1 cellular context compared by ENCODE assay signal in genomic region chr3:51671090-51672082, GRCh38.
A peak's percentile ranks its signal among the peaks of the same experiment; 100 is the strongest.
TF ChIP-seq lines count a peak whose summit lies in the region.

TSS of gene TEX264 (plus strand) at chr3:51671252. CDS start at chr3:51674305, 3,053 bp downstream.

TF ChIP-seq in HepG2, 621 proteins besides CTCF, POLR2A, EP300 and RAD21 (continued from another document and continues in another):
- TF ChIP-seq ZNF318 (CRISPR knock-in tag; IDR thresholded peaks at IDR 0.05) = no peak
- no peak for TF ChIP-seq PAWR (CRISPR knock-in tag; IDR thresholded peaks at IDR 0.05; ENCODE audit: borderline replicate concordance)
- TF ChIP-seq REL (CRISPR knock-in tag; conservative IDR thresholded peaks at IDR 0.05) = no peak
- TF ChIP-seq HMG20A (CRISPR knock-in tag; IDR thresholded peaks at IDR 0.05; ENCODE audit: borderline replicate concordance) = 0 out of 2 replicates have a peak, but pooled peaks have one; percentile 14
- TF ChIP-seq ZNF263 (CRISPR knock-in tag; IDR thresholded peaks at IDR 0.05) = peak; percentile 25; the same call in 1 of the 2 replicates
- peak; percentile 41; the same call in 1 of the 2 replicates for TF ChIP-seq FOXJ3 (CRISPR knock-in tag; IDR thresholded peaks at IDR 0.05; ENCODE audit: borderline replicate concordance)
- TF ChIP-seq TBX2 (CRISPR knock-in tag; IDR thresholded peaks at IDR 0.05; ENCODE audit: borderline replicate concordance) = no peak
- peak; percentile 62 for TF ChIP-seq TAF1 (CRISPR knock-in tag; IDR thresholded peaks at IDR 0.05)
- no peak; the same call in 1 of the 2 replicates for TF ChIP-seq ZSCAN22 (CRISPR knock-in tag; IDR thresholded peaks at IDR 0.05)
- peak; percentile 38 for TF ChIP-seq HIC2 (CRISPR knock-in tag; IDR thresholded peaks at IDR 0.05; ENCODE audit: low read depth)
- peak; percentile 86; the same call in 1 of the 2 replicates for TF ChIP-seq ZNF350 (CRISPR knock-in tag; IDR thresholded peaks at IDR 0.05; ENCODE audit: borderline replicate concordance, low read depth)
- TF ChIP-seq ZNF414 (CRISPR knock-in tag; IDR thresholded peaks at IDR 0.05) = peak; percentile 77
- TF ChIP-seq ZFP91 (CRISPR knock-in tag; IDR thresholded peaks at IDR 0.05; ENCODE audit: borderline replicate concordance) = peak; percentile 96
- TF ChIP-seq ZNF691 (CRISPR knock-in tag; IDR thresholded peaks at IDR 0.05; ENCODE audit: borderline replicate concordance, low read depth) = no peak; the same call in 1 of the 2 replicates
- no peak for TF ChIP-seq SMC3 (IDR thresholded peaks at IDR 0.05; ENCODE audit: low read length)
- TF ChIP-seq ZNF672 (CRISPR knock-in tag; IDR thresholded peaks at IDR 0.05) = no peak
- 0 out of 2 replicates have a peak, but pooled peaks have one; percentile 58 for TF ChIP-seq FOXK1 (CRISPR knock-in tag; IDR thresholded peaks at IDR 0.05; ENCODE audit: borderline replicate concordance, low read depth)
- TF ChIP-seq TCF7L2 (IDR thresholded peaks at IDR 0.05; ENCODE audit: low read depth, low read length) = no peak
- TF ChIP-seq RAD51 (IDR thresholded peaks at IDR 0.05; ENCODE audit: borderline replicate concordance) = no peak
- TF ChIP-seq ZNF577 (CRISPR knock-in tag; IDR thresholded peaks at IDR 0.05; ENCODE audit: borderline replicate concordance, low read depth) = no peak
- TF ChIP-seq CERS6 (CRISPR knock-in tag; IDR thresholded peaks at IDR 0.05) = no peak
- TF ChIP-seq THAP8 (CRISPR knock-in tag; IDR thresholded peaks at IDR 0.05; ENCODE audit: borderline replicate concordance) = no peak
- no peak for TF ChIP-seq ZHX2 (IDR thresholded peaks at IDR 0.05; ENCODE audit: low read depth)
- TF ChIP-seq ZHX2 (CRISPR knock-in tag; IDR thresholded peaks at IDR 0.05; ENCODE audit: borderline replicate concordance) = peak; percentile 64; the same call in 1 of the 2 replicates
- no peak for TF ChIP-seq REXO4 (CRISPR knock-in tag; IDR thresholded peaks at IDR 0.05; ENCODE audit: borderline replicate concordance)
- TF ChIP-seq ZNF781 (CRISPR knock-in tag; IDR thresholded peaks at IDR 0.05; ENCODE audit: borderline replicate concordance, not compliant biosample characterization) = no peak
- TF ChIP-seq FLYWCH1 (CRISPR knock-in tag; IDR thresholded peaks at IDR 0.05) = no peak
- TF ChIP-seq TFDP2 (CRISPR knock-in tag; IDR thresholded peaks at IDR 0.05) = peak; percentile 32; the same call in 1 of the 2 replicates
- TF ChIP-seq ELF3 (CRISPR knock-in tag; IDR thresholded peaks at IDR 0.05) = peak; percentile 67; the same call in 1 of the 2 replicates
- TF ChIP-seq ZBTB26 (CRISPR knock-in tag; IDR thresholded peaks at IDR 0.05; ENCODE audit: borderline replicate concordance) = no peak
- TF ChIP-seq ZNF619 (CRISPR knock-in tag; IDR thresholded peaks at IDR 0.05) = no peak
